8 cellular contexts compared by ENCODE assay signal in genomic region chr3:109081746-109082510, GRCh38. TPM values are rescaled to one million over a fixed set of nuclear protein-coding genes. Genes with fewer than 3 reads are reported as not detected.
DNase-seq lines count a peak whose midpoint lies in the region; ATAC-seq, FAIRE-seq and TF ChIP-seq lines count a peak whose summit lies in the region.

No MANE protein-coding gene starts in this region.

- no peak for FAIRE-seq in bronchial epithelial cell (lab: Jason Lieb, UNC)

- H3K36me3 ChIP-seq in bronchial epithelial cell (ENCODE audit: control insufficient read depth, insufficient read depth, low read length) = no peaks in the 10 kb centered on the region

- peaks cover 4% of the 10 kb centered on the region for H3K36me3 Mint-ChIP-seq in memory B cell

- H3K4me1 Mint-ChIP-seq in memory B cell = no peaks in the 10 kb centered on the region

- H3K9me3 Mint-ChIP-seq in memory B cell = peaks cover 7% of the 10 kb centered on the region

- ATAC-seq in GM18867 (IDR thresholded peaks at IDR 0.05; ENCODE audit: unreplicated experiment) (peak; percentile 96), HG02970 (IDR thresholded peaks at IDR 0.05; ENCODE audit: low FRiP score, unreplicated experiment) (peak; percentile 97), memory B cell (ENCODE audit: low read depth) (peak; percentile 86)

- peak; percentile 72 for TF ChIP-seq CTCF in bronchial epithelial cell (IDR thresholded peaks at IDR 0.05; ENCODE audit: insufficient read depth, low read length, severe bottlenecking)

- no peaks in the 10 kb centered on the region for H3K27me3 ChIP-seq in bronchial epithelial cell (ENCODE audit: control insufficient read depth, insufficient read depth, low read length)

- no peak overlapping the region for H3K4me3 ChIP-seq in bronchial epithelial cell (ENCODE audit: low read depth, low read length)

- DNase-seq in NCI-H446 (lab: John Stamatoyannopoulos, UW) = peak; percentile 1 to 18
- DNase-seq in NCI-H446 treated with DMSO at 0.1 percent for 48 hours (lab: John Stamatoyannopoulos, UW) = no peak
- peak; percentile 3 for DNase-seq in NCI-H748 treated with DMSO at 0.1 percent for 48 hours (lab: John Stamatoyannopoulos, UW)
- peak; percentile 53 for DNase-seq in bronchial epithelial cell (ENCODE audit: low read depth)
- DNase-seq in memory B cell (ENCODE audit: low spot score in 2 of 2) = peak; percentile 24 to 26
- no peak for DNase-seq in NCI-H510A treated with DMSO at 0.1 percent for 48 hours (lab: John Stamatoyannopoulos, UW)

- H3K27ac Mint-ChIP-seq in memory B cell = no peak overlapping the region

- H3K4me3 Mint-ChIP-seq in memory B cell = no peak overlapping the region

- peaks cover 8% of the 10 kb centered on the region for H3K27me3 Mint-ChIP-seq in memory B cell

RNA-seq across cellular contexts. Expression of gene MORC1, which starts 36.0 kb away (rescaled TPM):
- not detected in 2 replicates for total RNA-seq in bronchial epithelial cell

RNA-seq across cellular contexts. Expression of gene C3orf85, which starts 54.6 kb away (rescaled TPM):
- not detected in 2 replicates for total RNA-seq in bronchial epithelial cell

Comparison
In these comparisons a context has a peak if more than half of its experiments do, and no peak if none do; other contexts are left out.
1. DNase-seq: peak in NCI-H446 (2 of 2), NCI-H748 treated with DMSO at 0.1 percent for 48 hours (single experiment), bronchial epithelial cell (single experiment) and memory B cell (2 of 2); none in NCI-H446 treated with DMSO at 0.1 percent for 48 hours (single experiment) and NCI-H510A treated with DMSO at 0.1 percent for 48 hours (single experiment).
2. Peak in every context shown above with its lines, with median percentiles within 50 percentile points of each other: ATAC-seq.